In the genomic region with DNA sequence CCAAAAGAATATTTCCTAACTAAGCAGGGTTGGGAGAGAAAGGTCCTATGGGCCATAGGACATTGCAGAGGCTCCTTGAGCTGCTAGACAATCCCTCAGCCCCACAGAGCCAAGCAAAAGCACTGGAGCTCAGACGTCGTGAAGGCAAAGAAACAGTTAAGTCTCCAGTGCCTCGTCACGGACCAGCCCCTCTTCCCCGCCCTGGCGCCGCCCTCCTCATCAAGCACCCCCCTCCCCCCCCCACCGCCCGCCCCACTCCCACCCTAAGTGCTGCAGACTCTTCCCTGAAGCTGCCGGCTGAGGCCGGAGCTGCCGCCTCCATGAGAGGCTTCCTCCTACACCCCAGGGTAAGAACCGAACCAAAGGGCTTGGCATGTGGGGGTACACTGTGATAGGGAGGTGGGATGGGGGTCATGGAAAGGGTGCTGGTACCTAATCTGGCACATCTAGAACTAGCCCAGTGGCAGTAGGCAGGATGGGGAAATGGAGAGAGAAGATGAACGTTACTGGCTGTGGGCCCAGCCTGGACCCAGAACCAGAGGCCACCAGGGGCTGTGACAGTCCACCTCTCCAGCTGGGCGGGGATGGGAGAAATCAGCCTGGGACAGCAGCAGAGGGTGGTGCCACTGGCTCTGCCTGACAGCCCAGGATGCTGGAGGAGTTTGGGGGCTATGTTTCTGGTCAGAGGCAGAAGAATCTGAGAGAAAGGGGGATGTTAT, we compare ENCODE assay signal across 8 cellular contexts. TPM values are rescaled to one million over a fixed set of nuclear protein-coding genes. Genes with fewer than 3 reads are reported as not detected.
DNase-seq lines count a peak whose midpoint lies in the region; ATAC-seq and TF ChIP-seq lines count a peak whose summit lies in the region.

A gene (plus strand): TSS at position 255 of the 719 bp plus-strand sequence. CDS start 3,866 bp downstream, outside the sequence.

- H3K4me3 ChIP-seq in dorsolateral prefrontal cortex (peak within 1 kb of the TSS; percentile 61 to 94 (median 79)), left lung (peak within 1 kb of the TSS; percentile 29 to 32)

- DNase-seq in ELR (ENCODE audit: low read depth) = peak; percentile 40
- DNase-seq in NCI-H510A treated with DMSO at 0.1 percent for 48 hours (lab: John Stamatoyannopoulos, UW) = peak; percentile 27
- DNase-seq in dorsolateral prefrontal cortex = peak in 9 of 10 donors; percentile 70 to 88 (median 77)
- DNase-seq in left lung = no peak
- peak in 46 of 49 donors; percentile 25 to 85 (median 68) for DNase-seq in substantia nigra (lab: John Stamatoyannopoulos, UW)
- DNase-seq in NCI-H1048 (lab: John Stamatoyannopoulos, UW) = no peak
- no peak for DNase-seq in LoVo (ENCODE audit: low spot score)
- no peak for DNase-seq in NCI-H526 treated with DMSO at 0.1 percent for 48 hours (lab: John Stamatoyannopoulos, UW)

- intact Hi-C loops in dorsolateral prefrontal cortex (cut with DNase I) (loop anchor here in 1 of 2 donors (1.0 kb wide), 1 partner anchor 7 kb away; no protein-coding TSS in a partner anchor), left lung (cut with DNase I) (no loop called here)

- ATAC-seq in left lung = peak; percentile 72

- TF ChIP-seq CTCF in dorsolateral prefrontal cortex (IDR thresholded peaks at IDR 0.05 in 54 of 56, conservative IDR thresholded peaks at IDR 0.05 in 2 of 56; ENCODE audit: low read depth in 1 of 56, partially characterized antibody in 56 of 56) (no peak), left lung (IDR thresholded peaks at IDR 0.05) (no peak)

- H3K4me1 ChIP-seq in left lung = peaks cover 0 to 9% of the 10 kb centered on the region in 2 donors

- H3K27me3 ChIP-seq in dorsolateral prefrontal cortex = no peaks in the 10 kb centered on the region
- H3K27me3 ChIP-seq in left lung = peaks cover 0 to 44% of the 10 kb centered on the region in 2 donors

- no peaks in the 10 kb centered on the region for H3K36me3 ChIP-seq in left lung

- H3K9me3 ChIP-seq in left lung = no peaks in the 10 kb centered on the region

- H3K27ac ChIP-seq in dorsolateral prefrontal cortex = peak within 1 kb of the TSS; percentile 82 to 99 (median 97)
- peak within 1 kb of the TSS in 1 of 2 donors; percentile 42 for H3K27ac ChIP-seq in left lung
- H3K27ac ChIP-seq in substantia nigra (ENCODE audit: low read depth, low read length, poor library complexity, severe bottlenecking) = peak within 1 kb of the TSS; percentile 95

RNA-seq across cellular contexts. Expression of the gene that starts here (rescaled TPM):
- total RNA-seq in dorsolateral prefrontal cortex (100 to 1,000 TPM; 301 to 845 (median 633) TPM), left lung (10 to 100 TPM; 12.7 to 13.4 TPM)

Comparison
In these comparisons a context has a peak if more than half of its experiments do, and no peak if none do; other contexts are left out.
1. RNA of the gene that starts here (total RNA-seq): 301 to 845 TPM in dorsolateral prefrontal cortex; 12.7 to 13.4 TPM in left lung; every median in the first group is over 10 times any median in the second.
2. DNase-seq: peak in ELR (single experiment), NCI-H510A treated with DMSO at 0.1 percent for 48 hours (single experiment), dorsolateral prefrontal cortex (9 of 10) and substantia nigra (46 of 49); none in left lung (0 of 2), NCI-H1048 (single experiment), LoVo (single experiment) and NCI-H526 treated with DMSO at 0.1 percent for 48 hours (single experiment).